Comparison of ENCODE assay signal across 1 cellular context in the genomic region with DNA sequence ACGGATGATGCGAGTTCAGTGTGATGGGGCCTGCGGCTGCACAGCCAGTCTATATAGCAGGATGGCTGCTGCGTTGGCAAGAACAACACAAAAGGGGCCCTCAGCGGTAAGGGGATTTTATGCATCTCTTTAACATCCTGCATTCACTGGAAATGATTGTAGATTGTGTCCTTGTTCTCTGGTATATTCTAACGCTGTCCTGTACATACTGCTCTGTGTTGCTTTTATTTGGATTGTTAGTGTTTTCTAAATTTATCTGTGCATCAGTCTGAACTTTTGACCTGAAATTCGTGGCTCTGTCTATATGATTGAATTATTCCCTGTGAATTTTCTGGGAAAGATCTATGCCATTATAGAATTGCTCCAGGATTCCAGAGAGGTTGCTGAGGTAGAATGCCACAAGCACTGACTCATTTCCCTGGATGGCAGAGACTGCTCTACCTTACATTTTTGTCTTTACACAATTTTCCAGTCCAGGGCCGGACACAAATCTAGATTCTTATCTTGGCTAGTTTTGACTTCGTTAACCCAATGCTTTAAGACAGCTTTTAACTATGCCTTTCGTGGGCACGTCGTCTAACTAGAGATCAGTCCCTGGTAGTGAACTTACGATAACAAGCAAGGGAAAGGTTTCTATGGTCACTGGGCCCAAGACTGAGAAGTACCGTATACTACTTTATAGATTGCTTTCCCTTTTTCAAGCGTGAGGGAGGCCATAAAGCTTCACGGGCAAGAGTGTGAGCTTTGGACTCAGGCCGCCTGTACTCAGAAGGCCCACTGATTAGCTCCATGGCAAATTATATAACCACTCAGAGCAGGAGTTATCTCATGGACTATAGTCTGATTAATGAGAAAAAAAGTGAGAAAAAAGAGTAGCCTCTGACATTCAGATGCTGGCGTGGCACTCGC.
TF ChIP-seq lines count a peak whose summit lies in the region.

A gene with protein sequence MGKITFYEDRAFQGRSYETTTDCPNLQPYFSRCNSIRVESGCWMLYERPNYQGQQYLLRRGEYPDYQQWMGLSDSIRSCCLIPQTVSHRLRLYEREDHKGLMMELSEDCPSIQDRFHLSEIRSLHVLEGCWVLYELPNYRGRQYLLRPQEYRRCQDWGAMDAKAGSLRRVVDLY (minus strand): TSS at position 25 of the 909 bp plus-strand sequence. CDS start 36 bp downstream, outside the sequence.

TF ChIP-seq in HepG2, 621 proteins besides CTCF, POLR2A, EP300 and RAD21 (continued from another document):
- TF ChIP-seq ZNF816 (CRISPR knock-in tag; IDR thresholded peaks at IDR 0.05; ENCODE audit: borderline replicate concordance) (peak; percentile 38; the same call in 1 of the 2 replicates), SOX5 (CRISPR knock-in tag; IDR thresholded peaks at IDR 0.05; ENCODE audit: borderline replicate concordance) (peak; percentile 58), ZNF556 (CRISPR knock-in tag; IDR thresholded peaks at IDR 0.05; ENCODE audit: borderline replicate concordance) (0 out of 2 replicates have a peak, but pooled peaks have one; percentile 8), ZNF772 (CRISPR knock-in tag; IDR thresholded peaks at IDR 0.05) (peak; percentile 24; the same call in 1 of the 2 replicates), FOXC1 (CRISPR knock-in tag; IDR thresholded peaks at IDR 0.05; ENCODE audit: borderline replicate concordance) (peak; percentile 21; the same call in 1 of the 2 replicates), PITX1 (CRISPR knock-in tag; IDR thresholded peaks at IDR 0.05) (peak; percentile 76), HOXA9 (CRISPR knock-in tag; IDR thresholded peaks at IDR 0.05; ENCODE audit: borderline replicate concordance) (no peak), HNRNPH1 (optimal IDR thresholded peaks at IDR 0.05; ENCODE audit: low read depth, low read length) (no peak), ZFY (CRISPR knock-in tag; IDR thresholded peaks at IDR 0.05) (peak; percentile 75), ZNF292 (CRISPR knock-in tag; IDR thresholded peaks at IDR 0.05; ENCODE audit: borderline replicate concordance, low read depth) (peak; percentile 29; the same call in 1 of the 2 replicates), ZNF253 (CRISPR knock-in tag; IDR thresholded peaks at IDR 0.05; ENCODE audit: borderline replicate concordance) (no peak), ZNF674 (CRISPR knock-in tag; IDR thresholded peaks at IDR 0.05; ENCODE audit: low read depth) (no peak), FOXK1 (CRISPR knock-in tag; IDR thresholded peaks at IDR 0.05; ENCODE audit: borderline replicate concordance, low read depth) (peak; percentile 36; the same call in 1 of the 2 replicates), PHF8 (CRISPR knock-in tag; IDR thresholded peaks at IDR 0.05) (peak; percentile 51; the same call in 1 of the 2 replicates), ZNF660 (CRISPR knock-in tag; IDR thresholded peaks at IDR 0.05; ENCODE audit: borderline replicate concordance, low read depth) (no peak), NCOA2 (CRISPR knock-in tag; IDR thresholded peaks at IDR 0.05) (peak; percentile 29; the same call in 1 of the 2 replicates), NAIF1 (CRISPR knock-in tag; IDR thresholded peaks at IDR 0.05; ENCODE audit: borderline replicate concordance) (no peak), ZMAT3 (CRISPR knock-in tag; conservative IDR thresholded peaks at IDR 0.05) (0 out of 2 replicates have a peak, but pooled peaks have one; percentile 30), GFI1 (CRISPR knock-in tag; IDR thresholded peaks at IDR 0.05; ENCODE audit: borderline replicate concordance) (peak; percentile 61; the same call in 1 of the 2 replicates), FOXA3 (CRISPR knock-in tag; IDR thresholded peaks at IDR 0.05) (peak; percentile 50; the same call in 1 of the 2 replicates), ETV6 (CRISPR knock-in tag; conservative IDR thresholded peaks at IDR 0.05) (no peak), ATRX (CRISPR knock-in tag; IDR thresholded peaks at IDR 0.05; ENCODE audit: borderline replicate concordance) (no peak), REPIN1 (CRISPR knock-in tag; IDR thresholded peaks at IDR 0.05; ENCODE audit: borderline replicate concordance, low read depth) (peak; percentile 40; the same call in 1 of the 2 replicates), KAT7 (CRISPR knock-in tag; IDR thresholded peaks at IDR 0.05; ENCODE audit: borderline replicate concordance) (peak; percentile 37; the same call in 1 of the 2 replicates), ZNF501 (CRISPR knock-in tag; IDR thresholded peaks at IDR 0.05) (peak; percentile 56; the same call in 1 of the 2 replicates), ZNF335 (CRISPR knock-in tag; IDR thresholded peaks at IDR 0.05) (peak; percentile 60), TBX2 (CRISPR knock-in tag; IDR thresholded peaks at IDR 0.05; ENCODE audit: borderline replicate concordance) (peak; percentile 77; the same call in 1 of the 2 replicates), MBD4 (IDR thresholded peaks at IDR 0.05; ENCODE audit: borderline replicate concordance, low read length) (no peak), ZFP36L2 (CRISPR knock-in tag; IDR thresholded peaks at IDR 0.05) (no peak), ZFP62 (CRISPR knock-in tag; IDR thresholded peaks at IDR 0.05) (no peak), ZNF224 (CRISPR knock-in tag; IDR thresholded peaks at IDR 0.05) (0 out of 2 replicates have a peak, but pooled peaks have one; percentile 52), SETDB1 (CRISPR knock-in tag; IDR thresholded peaks at IDR 0.05; ENCODE audit: borderline replicate concordance) (no peak), TRIM24 (CRISPR knock-in tag; IDR thresholded peaks at IDR 0.05) (no peak), SRSF1 (optimal IDR thresholded peaks at IDR 0.05; ENCODE audit: low read depth, low read length) (no peak), ZC3H4 (CRISPR knock-in tag; IDR thresholded peaks at IDR 0.05; ENCODE audit: borderline replicate concordance) (no peak), ETV5 (CRISPR knock-in tag; IDR thresholded peaks at IDR 0.05; ENCODE audit: borderline replicate concordance) (peak; percentile 17; the same call in 1 of the 2 replicates), ZNF264 (CRISPR knock-in tag; IDR thresholded peaks at IDR 0.05) (peak; percentile 81; the same call in 1 of the 2 replicates), ZNF652 (CRISPR knock-in tag; IDR thresholded peaks at IDR 0.05; ENCODE audit: borderline replicate concordance, low read depth) (peak; percentile 54; the same call in 1 of the 2 replicates), WIZ (CRISPR knock-in tag; IDR thresholded peaks at IDR 0.05) (peak; percentile 75), GTF3A (CRISPR knock-in tag; conservative IDR thresholded peaks at IDR 0.05) (no peak), DMAP1 (CRISPR knock-in tag; IDR thresholded peaks at IDR 0.05) (peak; percentile 47; the same call in 1 of the 2 replicates)
- TF ChIP-seq, protein P1, sequence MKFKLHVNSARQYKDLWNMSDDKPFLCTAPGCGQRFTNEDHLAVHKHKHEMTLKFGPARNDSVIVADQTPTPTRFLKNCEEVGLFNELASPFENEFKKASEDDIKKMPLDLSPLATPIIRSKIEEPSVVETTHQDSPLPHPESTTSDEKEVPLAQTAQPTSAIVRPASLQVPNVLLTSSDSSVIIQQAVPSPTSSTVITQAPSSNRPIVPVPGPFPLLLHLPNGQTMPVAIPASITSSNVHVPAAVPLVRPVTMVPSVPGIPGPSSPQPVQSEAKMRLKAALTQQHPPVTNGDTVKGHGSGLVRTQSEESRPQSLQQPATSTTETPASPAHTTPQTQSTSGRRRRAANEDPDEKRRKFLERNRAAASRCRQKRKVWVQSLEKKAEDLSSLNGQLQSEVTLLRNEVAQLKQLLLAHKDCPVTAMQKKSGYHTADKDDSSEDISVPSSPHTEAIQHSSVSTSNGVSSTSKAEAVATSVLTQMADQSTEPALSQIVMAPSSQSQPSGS (CRISPR knock-in tag; IDR thresholded peaks at IDR 0.05), result 0 out of 2 replicates have a peak, but pooled peaks have one; percentile 30
- TF ChIP-seq, protein P2, sequence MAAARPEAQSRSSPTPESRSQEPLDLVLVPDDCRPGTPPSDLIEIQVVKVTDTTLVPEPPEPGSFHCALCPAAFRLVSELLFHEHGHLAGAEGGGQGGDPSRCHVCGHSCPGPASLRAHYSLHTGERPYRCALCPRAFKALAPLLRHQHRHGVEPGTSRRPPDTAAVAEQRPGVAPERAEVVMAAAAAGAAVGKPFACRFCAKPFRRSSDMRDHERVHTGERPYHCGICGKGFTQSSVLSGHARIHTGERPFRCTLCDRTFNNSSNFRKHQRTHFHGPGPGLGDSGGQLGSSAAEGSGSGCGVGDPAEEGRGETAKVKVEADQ (CRISPR knock-in tag; IDR thresholded peaks at IDR 0.05; ENCODE audit: borderline replicate concordance), result no peak
- TF ChIP-seq, protein P3, sequence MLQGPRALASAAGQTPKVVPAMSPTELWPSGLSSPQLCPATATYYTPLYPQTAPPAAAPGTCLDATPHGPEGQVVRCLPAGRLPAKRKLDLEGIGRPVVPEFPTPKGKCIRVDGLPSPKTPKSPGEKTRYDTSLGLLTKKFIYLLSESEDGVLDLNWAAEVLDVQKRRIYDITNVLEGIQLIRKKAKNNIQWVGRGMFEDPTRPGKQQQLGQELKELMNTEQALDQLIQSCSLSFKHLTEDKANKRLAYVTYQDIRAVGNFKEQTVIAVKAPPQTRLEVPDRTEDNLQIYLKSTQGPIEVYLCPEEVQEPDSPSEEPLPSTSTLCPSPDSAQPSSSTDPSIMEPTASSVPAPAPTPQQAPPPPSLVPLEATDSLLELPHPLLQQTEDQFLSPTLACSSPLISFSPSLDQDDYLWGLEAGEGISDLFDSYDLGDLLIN (CRISPR knock-in tag; IDR thresholded peaks at IDR 0.05; ENCODE audit: borderline replicate concordance), result no peak
- TF ChIP-seq, protein P4, sequence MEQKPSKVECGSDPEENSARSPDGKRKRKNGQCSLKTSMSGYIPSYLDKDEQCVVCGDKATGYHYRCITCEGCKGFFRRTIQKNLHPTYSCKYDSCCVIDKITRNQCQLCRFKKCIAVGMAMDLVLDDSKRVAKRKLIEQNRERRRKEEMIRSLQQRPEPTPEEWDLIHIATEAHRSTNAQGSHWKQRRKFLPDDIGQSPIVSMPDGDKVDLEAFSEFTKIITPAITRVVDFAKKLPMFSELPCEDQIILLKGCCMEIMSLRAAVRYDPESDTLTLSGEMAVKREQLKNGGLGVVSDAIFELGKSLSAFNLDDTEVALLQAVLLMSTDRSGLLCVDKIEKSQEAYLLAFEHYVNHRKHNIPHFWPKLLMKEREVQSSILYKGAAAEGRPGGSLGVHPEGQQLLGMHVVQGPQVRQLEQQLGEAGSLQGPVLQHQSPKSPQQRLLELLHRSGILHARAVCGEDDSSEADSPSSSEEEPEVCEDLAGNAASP (CRISPR knock-in tag; IDR thresholded peaks at IDR 0.05; ENCODE audit: borderline replicate concordance), result 0 out of 2 replicates have a peak, but pooled peaks have one; percentile 28
- TF ChIP-seq, protein P5, sequence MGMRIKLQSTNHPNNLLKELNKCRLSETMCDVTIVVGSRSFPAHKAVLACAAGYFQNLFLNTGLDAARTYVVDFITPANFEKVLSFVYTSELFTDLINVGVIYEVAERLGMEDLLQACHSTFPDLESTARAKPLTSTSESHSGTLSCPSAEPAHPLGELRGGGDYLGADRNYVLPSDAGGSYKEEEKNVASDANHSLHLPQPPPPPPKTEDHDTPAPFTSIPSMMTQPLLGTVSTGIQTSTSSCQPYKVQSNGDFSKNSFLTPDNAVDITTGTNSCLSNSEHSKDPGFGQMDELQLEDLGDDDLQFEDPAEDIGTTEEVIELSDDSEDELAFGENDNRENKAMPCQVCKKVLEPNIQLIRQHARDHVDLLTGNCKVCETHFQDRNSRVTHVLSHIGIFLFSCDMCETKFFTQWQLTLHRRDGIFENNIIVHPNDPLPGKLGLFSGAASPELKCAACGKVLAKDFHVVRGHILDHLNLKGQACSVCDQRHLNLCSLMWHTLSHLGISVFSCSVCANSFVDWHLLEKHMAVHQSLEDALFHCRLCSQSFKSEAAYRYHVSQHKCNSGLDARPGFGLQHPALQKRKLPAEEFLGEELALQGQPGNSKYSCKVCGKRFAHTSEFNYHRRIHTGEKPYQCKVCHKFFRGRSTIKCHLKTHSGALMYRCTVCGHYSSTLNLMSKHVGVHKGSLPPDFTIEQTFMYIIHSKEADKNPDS (CRISPR knock-in tag; IDR thresholded peaks at IDR 0.05), result no peak
- TF ChIP-seq, protein P6, sequence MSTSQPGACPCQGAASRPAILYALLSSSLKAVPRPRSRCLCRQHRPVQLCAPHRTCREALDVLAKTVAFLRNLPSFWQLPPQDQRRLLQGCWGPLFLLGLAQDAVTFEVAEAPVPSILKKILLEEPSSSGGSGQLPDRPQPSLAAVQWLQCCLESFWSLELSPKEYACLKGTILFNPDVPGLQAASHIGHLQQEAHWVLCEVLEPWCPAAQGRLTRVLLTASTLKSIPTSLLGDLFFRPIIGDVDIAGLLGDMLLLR (CRISPR knock-in tag; IDR thresholded peaks at IDR 0.05), result no peak
- TF ChIP-seq, protein P7, sequence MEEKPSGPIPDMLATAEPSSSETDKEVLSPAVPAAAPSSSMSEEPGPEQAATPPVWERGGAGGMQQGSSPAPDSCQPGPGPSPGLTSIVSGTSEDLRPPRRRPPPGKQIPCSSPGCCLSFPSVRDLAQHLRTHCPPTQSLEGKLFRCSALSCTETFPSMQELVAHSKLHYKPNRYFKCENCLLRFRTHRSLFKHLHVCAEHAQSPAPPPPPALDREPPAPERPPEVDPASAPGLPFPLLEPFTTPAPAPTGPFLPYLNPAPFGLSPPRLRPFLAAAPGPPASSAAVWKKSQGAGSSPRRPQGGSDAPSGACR (CRISPR knock-in tag; IDR thresholded peaks at IDR 0.05), result peak; percentile 60; the same call in 1 of the 2 replicates
